In genomic region chr7:85154282-85154937, GRCh38 we compare ENCODE assay signal across 18 cellular contexts. TPM values are rescaled to one million over a fixed set of nuclear protein-coding genes. Genes with fewer than 3 reads are reported as not detected.
"Had no signal": no experiment of that assay in that cellular context is flagged by ENCODE, and none has a peak within 500 bp of the region (broad histone marks: within the 10 kb centered on the region; RNA-seq: fewer than 3 reads in every experiment).

No MANE protein-coding gene starts in this region.

- ATAC-seq: activated T-helper 17 cell treated with anti-CD3 and anti-CD28 coated beads, Interleukin-2, amount 50 U/mL, for 72 hours; right lobe of liver; stimulated activated naive CD8-positive, alpha-beta T cell treated with anti-CD3 and anti-CD28 coated beads, Interleukin-15, Interleukin-2, amounts not matched to agents 100 U/mL and 50 U/mL, for 24 hours had no signal

- H3K27ac Mint-ChIP-seq: activated CD4-positive, alpha-beta T cell treated with anti-CD3 and anti-CD28 coated beads, Interleukin-2, amount 10 ng/mL, durations not matched to agents 7 days and 5 days; activated naive CD4-positive, alpha-beta T cell treated with anti-CD3 and anti-CD28 coated beads for 36 hours; activated T-helper 17 cell treated with anti-CD3 and anti-CD28 coated beads, Interleukin-2, amount 50 U/mL, for 72 hours; endodermal cell; mesothelial cell of epicardium had no signal

- H3K4me1 Mint-ChIP-seq: activated CD4-positive, alpha-beta T cell treated with anti-CD3 and anti-CD28 coated beads, Interleukin-2, amount 10 ng/mL, durations not matched to agents 7 days and 5 days; activated T-helper 17 cell treated with anti-CD3 and anti-CD28 coated beads, Interleukin-2, amount 50 U/mL, for 72 hours; endodermal cell had no signal

- H3K27me3 Mint-ChIP-seq: activated CD4-positive, alpha-beta T cell treated with anti-CD3 and anti-CD28 coated beads, Interleukin-2, amount 10 ng/mL, durations not matched to agents 7 days and 5 days; activated T-helper 17 cell treated with anti-CD3 and anti-CD28 coated beads, Interleukin-2, amount 50 U/mL, for 72 hours had no signal

- H3K4me3 Mint-ChIP-seq: activated CD4-positive, alpha-beta T cell treated with anti-CD3 and anti-CD28 coated beads, Interleukin-2, amount 10 ng/mL, durations not matched to agents 7 days and 5 days; activated naive CD4-positive, alpha-beta T cell treated with anti-CD3 and anti-CD28 coated beads for 36 hours; activated T-helper 17 cell treated with anti-CD3 and anti-CD28 coated beads, Interleukin-2, amount 50 U/mL, for 72 hours; endodermal cell; mesothelial cell of epicardium; neural crest cell had no signal

- H3K4me3 ChIP-seq: ascending aorta, cardiac muscle cell, prostate gland, right lobe of liver, transverse colon, vagina had no signal

- DNase-seq: activated CD4-positive, alpha-beta T cell treated with anti-CD3 and anti-CD28 coated beads, Interleukin-2, amount 10 ng/mL, durations not matched to agents 7 days and 5 days; activated CD4-positive, CD25-positive, alpha-beta regulatory T cell; activated CD8-positive, alpha-beta memory T cell treated with anti-CD3 and anti-CD28 coated beads for 24 hours; activated naive CD4-positive, alpha-beta T cell treated with anti-CD3 and anti-CD28 coated beads for 36 hours; activated T-cell treated with anti-CD3 and anti-CD28 coated beads for 4 hours; endodermal cell; hippocampal formation; kidney; right lobe of liver; stimulated activated naive CD8-positive, alpha-beta T cell treated with anti-CD3 and anti-CD28 coated beads, Interleukin-15, Interleukin-2, amounts not matched to agents 100 U/mL and 50 U/mL, for 24 hours; transverse colon had no signal

RNA-seq across cellular contexts. Expression of gene SEMA3D, which starts 32.4 kb away (rescaled TPM):
- total RNA-seq: activated CD4-positive, alpha-beta T cell treated with anti-CD3 and anti-CD28 coated beads, Interleukin-2, amount 10 ng/mL, durations not matched to agents 7 days and 5 days; activated naive CD4-positive, alpha-beta T cell treated with anti-CD3 and anti-CD28 coated beads for 36 hours; activated T-helper 17 cell treated with anti-CD3 and anti-CD28 coated beads, Interleukin-2, amount 50 U/mL, for 72 hours had no signal
